ENCODE assay signal across 17 cellular contexts in the genomic region with DNA sequence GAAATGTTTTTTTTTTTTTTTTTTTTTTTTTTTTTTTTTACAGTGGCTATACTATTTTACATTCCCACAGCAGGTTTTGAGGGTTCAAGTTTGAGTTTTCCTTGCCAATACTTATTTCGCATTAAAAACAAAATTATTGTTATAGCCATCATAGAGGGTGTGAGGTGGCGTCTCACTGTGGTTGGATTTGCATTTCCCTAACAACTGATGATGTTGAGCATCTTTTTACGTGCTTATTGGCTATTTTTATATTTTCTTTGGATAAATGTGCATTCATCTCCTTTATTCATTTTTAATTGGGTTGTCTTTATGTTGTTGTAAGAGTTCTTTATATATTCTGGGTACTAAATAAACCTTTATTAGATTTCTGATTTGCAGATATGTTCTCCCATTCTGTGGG. TPM values are rescaled to one million over a fixed set of nuclear protein-coding genes. Genes with fewer than 3 reads are reported as not detected.
DNase-seq lines count a peak whose midpoint lies in the region; ATAC-seq, FAIRE-seq and TF ChIP-seq lines count a peak whose summit lies in the region.
"Had no signal": no experiment of that assay in that cellular context is flagged by ENCODE, and none has a peak within 500 bp of the region (broad histone marks: within the 10 kb centered on the region; RNA-seq: fewer than 3 reads in every experiment).

No MANE protein-coding gene starts in this region.

- H4K20me1 ChIP-seq in H1 (replicated peaks in 1 of 2; ENCODE audit: control insufficient read depth in 1 of 2, insufficient read depth in 2 of 2, low read length in 2 of 2) = no peaks in the 10 kb centered on the region

- H4K5ac ChIP-seq in H1 (ENCODE audit: insufficient read length, low read depth, low read length) = no peak overlapping the region

- CTCF ChIA-PET in A549 (lab: Yijun Ruan, JAX) (interaction anchor here (0.5 to 1.0 kb wide), 4 partner anchors 54 to 661 kb away, joined by 3 to 4 read pairs (median 3); no protein-coding TSS in a partner anchor), H1 (lab: Charles Lee; ENCODE audit: partially characterized antibody) (no interaction called here)

- H2AK5ac ChIP-seq in H1 (ENCODE audit: low read depth, low read length) = no peak overlapping the region

- H2BK5ac ChIP-seq in H1 (ENCODE audit: low read depth, low read length) = no peak overlapping the region

- H2BK20ac ChIP-seq in H1 (ENCODE audit: low read length) = no peak overlapping the region

- H3K4me2 ChIP-seq in A549 = no peak overlapping the region
- H3K4me2 ChIP-seq in H1 (ENCODE audit: insufficient read depth in 1 of 2, low read depth in 2 of 2, low read length in 2 of 2) = no peak overlapping the region

- H3K36me3 ChIP-seq in adipocyte (ENCODE audit: control insufficient read depth, insufficient read depth, low read length, severe bottlenecking) (no peaks in the 10 kb centered on the region), H1 (ENCODE audit: control insufficient read depth in 2 of 4, insufficient read depth in 4 of 4, low read length in 3 of 4) (no peaks in the 10 kb centered on the region)
- H3K36me3 ChIP-seq: HAP-1 had no signal

- no peak for ATAC-seq in A549

- H4K8ac ChIP-seq in H1 (ENCODE audit: extremely low read depth, insufficient read depth, low read length) = no peak overlapping the region

- no peak overlapping the region for H3K56ac ChIP-seq in H1 (replicated peaks; ENCODE audit: insufficient read length, low read depth, low read length)

- no peak overlapping the region for H3K23ac ChIP-seq in H1 (ENCODE audit: insufficient read length)

- TF ChIP-seq POLR2A in A549 (IDR thresholded peaks at IDR 0.05; ENCODE audit: low read length) (no peak), H1 (IDR thresholded peaks at IDR 0.05; ENCODE audit: control extremely low read depth in 1 of 2, low read depth in 2 of 2, low read length in 2 of 2) (no peak), GM12892 (IDR thresholded peaks at IDR 0.05; ENCODE audit: low read depth, low read length) (no peak)

- H3K79me1 ChIP-seq in H1 (ENCODE audit: low read depth, low read length) = no peaks in the 10 kb centered on the region

- WGBS in A549 (ENCODE audit: missing lambda C conversion rate) = 70% methylated on average over 3 of the region's 3 CpGs
- WGBS in H1 (ENCODE audit: extremely low coverage in 1 of 2, insufficient coverage in 1 of 2, insufficient read length in 1 of 2, insufficient replicate concordance in 2 of 2, low coverage in 1 of 2, low lambda C conversion rate in 2 of 2, missing lambda C conversion rate in 1 of 2), 2 experiments = 82% methylated on average over 3 of the region's 3 CpGs; no CpG with 5 or more reads in 1 of the 2 experiments

- no peak overlapping the region for H3K27ac ChIP-seq in A549
- H3K27ac ChIP-seq in H1 (ENCODE audit: low read depth, low read length) = no peak overlapping the region
- H3K27ac ChIP-seq: C4-2B had no signal

- H3K18ac ChIP-seq in H1 (ENCODE audit: extremely low read depth, low read length) = no peak overlapping the region

- H3K9ac ChIP-seq in adipocyte (ENCODE audit: low read length) = no peak overlapping the region
- H3K9ac ChIP-seq in H1 (replicated peaks in 1 of 4; ENCODE audit: extremely low read depth in 1 of 4, low read depth in 3 of 4, low read length in 3 of 4) = no peak overlapping the region

- H3K4me3 ChIP-seq in A549 (no peak overlapping the region), adipocyte (ENCODE audit: low read length) (no peak overlapping the region), H1 (ENCODE audit: extremely low read depth in 1 of 4, insufficient read depth in 2 of 4, low read depth in 3 of 4, low read length in 4 of 4) (no peak overlapping the region)
- H3K4me3 ChIP-seq: HAP-1 had no signal

- DNase-seq in A549 (ENCODE audit: low read depth in 1 of 2, low spot score in 1 of 2) (no peak), D721Med (ENCODE audit: insufficient read length, low spot score) (no peak), adipocyte (ENCODE audit: low read depth) (peak; percentile 37), H1 (ENCODE audit: low read depth in 1 of 2, low spot score in 2 of 2) (no peak), GM12892 (ENCODE audit: insufficient read length) (no peak), islet precursor cell (no peak), EL (no peak), NCI-H1417 treated with DMSO at 0.1 percent for 48 hours (lab: John Stamatoyannopoulos, UW) (no peak)
- DNase-seq: AML-193; Caco-2; CD4-positive, alpha-beta T cell; DMS53; DND-41; GDM1 had no signal

- no peaks in the 10 kb centered on the region for H3K79me2 ChIP-seq in H1 (ENCODE audit: control insufficient read depth in 1 of 2, insufficient read depth in 2 of 2, low read length in 2 of 2)

- H3K4me1 ChIP-seq in A549 (peaks cover 27% of the 10 kb centered on the region), adipocyte (ENCODE audit: control insufficient read depth, insufficient read depth, low read length) (peaks cover 8% of the 10 kb centered on the region), H1 (replicated peaks in 1 of 4; ENCODE audit: control insufficient read depth in 3 of 4, insufficient read depth in 4 of 4, low read length in 3 of 4) (no peaks in the 10 kb centered on the region)
- H3K4me1 ChIP-seq: Caco-2 had no signal

- no peak for TF ChIP-seq CTCF in A549 (IDR thresholded peaks at IDR 0.05)
- no peak for TF ChIP-seq CTCF in D721Med (IDR thresholded peaks at IDR 0.05; ENCODE audit: insufficient read depth, missing control alignments)
- TF ChIP-seq CTCF in H1 (IDR thresholded peaks at IDR 0.05; ENCODE audit: control extremely low read depth in 1 of 3, insufficient read depth in 1 of 3, low read depth in 1 of 3, low read length in 3 of 3) = no peak

- no peaks in the 10 kb centered on the region for H3K23me2 ChIP-seq in H1 (ENCODE audit: low read depth, low read length)

- H3K9me3 ChIP-seq in A549 (no peaks in the 10 kb centered on the region), adipocyte (ENCODE audit: control insufficient read depth, low read length) (no peaks in the 10 kb centered on the region), H1 (ENCODE audit: insufficient read depth in 2 of 2, low read depth in 1 of 2, low read length in 1 of 2) (no peaks in the 10 kb centered on the region)
- H3K9me3 ChIP-seq: Caco-2, HAP-1 had no signal

- no peak overlapping the region for H2BK15ac ChIP-seq in H1 (ENCODE audit: low read length)

- FAIRE-seq in A549 (lab: Jason Lieb, UNC) (no peak), D721Med (lab: Jason Lieb, UNC) (peak; percentile 60), H1 (lab: Jason Lieb, UNC) (no peak), GM12892 (lab: Jason Lieb, UNC) (no peak)
- FAIRE-seq: A204.1 had no signal

- H3K27me3 ChIP-seq in adipocyte (replicated peaks; ENCODE audit: control insufficient read depth, insufficient read depth, low read length) = peaks cover 4% of the 10 kb centered on the region
- no peaks in the 10 kb centered on the region; a peak in 2 of 7 replicates for H3K27me3 ChIP-seq in H1 (replicated peaks in 1 of 4; ENCODE audit: control insufficient read depth in 3 of 4, extremely low read depth in 1 of 4, insufficient read depth in 3 of 4, low read length in 3 of 4)

- no peak overlapping the region for H4K91ac ChIP-seq in H1 (replicated peaks; ENCODE audit: insufficient read length, low read length)

- POLR2A ChIA-PET in A549 (lab: Yijun Ruan, JAX) (no interaction called here), H1 (lab: Charles Lee; ENCODE audit: partially characterized antibody) (no interaction called here)

- TF ChIP-seq RAD21 in A549 (conservative IDR thresholded peaks at IDR 0.05 in 1 of 2, IDR thresholded peaks at IDR 0.05 in 1 of 2) = no peak
- no peak for TF ChIP-seq RAD21 in H1 (IDR thresholded peaks at IDR 0.05 in 1 of 2, conservative IDR thresholded peaks at IDR 0.05 in 1 of 2; ENCODE audit: low read depth in 2 of 2, low read length in 2 of 2)

- H2BK12ac ChIP-seq in H1 (ENCODE audit: low read depth, low read length) = no peak overlapping the region

- no peak overlapping the region for H3K14ac ChIP-seq in H1 (ENCODE audit: insufficient read length)

- TF ChIP-seq EP300 in A549 (IDR thresholded peaks at IDR 0.05) (no peak), H1 (IDR thresholded peaks at IDR 0.05; ENCODE audit: borderline replicate concordance in 1 of 2, low read depth in 2 of 2, low read length in 2 of 2) (no peak)

- H2BK120ac ChIP-seq in H1 (replicated peaks; ENCODE audit: low read depth, low read length) = no peak overlapping the region

- no peak overlapping the region for H2AFZ ChIP-seq in H1 (ENCODE audit: low read length)

- H3K4ac ChIP-seq in H1 (replicated peaks; ENCODE audit: insufficient read length, low read depth, low read length) = no peak overlapping the region

RNA-seq across cellular contexts. Expression of a gene that starts 18.9 kb away (rescaled TPM):
- 46.7 and 64.8 TPM in 2 replicates for polyA plus RNA-seq in A549 (2011; rRNA removed)
- 10.9 and 11.2 TPM in 2 replicates for polyA plus RNA-seq in A549 (2012; cell fraction: cytosol; rRNA removed)
- polyA plus RNA-seq in A549 (2012; cell fraction: nucleus; rRNA removed) = 2.2 and 5.1 TPM in 2 replicates
- polyA plus RNA-seq in A549 (2017; fragmentation: RNase III; extraction: RNeasy Plus Mini Kit Qiagen cat#74134 plus additional on column Dnase treatment) = 36.5 to 39.6 TPM (median 38.5 TPM) in 3 replicates
- 5.8 and 5.9 TPM in 2 replicates for polyA minus RNA-seq in A549 (2011; rRNA and poly(A)+ RNA removed)
- 40.9 and 43.0 TPM in 2 replicates for total RNA-seq in H1 (2021; fragmentation: NEBNext Ultra II Directional; extraction: Animal tissue kit (Norgen Biotek cat#: 25700))
- 6.8 and 13.0 TPM in 2 replicates for polyA plus RNA-seq in H1 (2011; rRNA removed)
- 19.4 TPM for polyA plus RNA-seq in H1 (2011; cell fraction: cytosol; rRNA removed)
- polyA plus RNA-seq in H1 (2011; cell fraction: nucleus; rRNA removed) = 2.9 TPM
- 13.5 to 35.1 TPM (median 17.8 TPM) in 4 replicates for polyA plus RNA-seq in H1 (2012, experiment 1 of 2)
- 2.8 TPM for polyA plus RNA-seq in H1 (2012, experiment 2 of 2)
- 53.3 TPM for polyA plus RNA-seq in H1 (2013, experiment 1 of 2)
- 48.0 TPM for polyA plus RNA-seq in H1 (2013, experiment 2 of 2)
- 5.2 and 7.4 TPM in 2 replicates for polyA minus RNA-seq in H1 (2011; rRNA and poly(A)+ RNA removed)
- polyA minus RNA-seq in H1 (2011; cell fraction: cytosol; rRNA and poly(A)+ RNA removed) = 7.0 TPM
- polyA minus RNA-seq in H1 (2011; cell fraction: nucleus; rRNA and poly(A)+ RNA removed) = 10.5 TPM
- 31.0 TPM for polyA plus RNA-seq in GM12892 (2012; ENCODE audit: missing spikeins)

RNA-seq across cellular contexts. Expression of a gene that starts 34.8 kb away (rescaled TPM):
- polyA plus RNA-seq in A549 (2011; rRNA removed) (122 and 147 TPM in 2 replicates), A549 (2017; fragmentation: RNase III; extraction: RNeasy Plus Mini Kit Qiagen cat#74134 plus additional on column Dnase treatment) (120 to 146 TPM (median 137 TPM) in 3 replicates), H1 (2011; rRNA removed) (24.4 and 34.2 TPM in 2 replicates)
- polyA plus RNA-seq in A549 (2012; cell fraction: cytosol; rRNA removed) = 38.4 and 45.0 TPM in 2 replicates
- polyA plus RNA-seq in A549 (2012; cell fraction: nucleus; rRNA removed) = 20.9 and 43.9 TPM in 2 replicates
- polyA minus RNA-seq in A549 (2011; rRNA and poly(A)+ RNA removed) = 82.2 and 83.3 TPM in 2 replicates
- total RNA-seq in H1 (2021; fragmentation: NEBNext Ultra II Directional; extraction: Animal tissue kit (Norgen Biotek cat#: 25700)) = 70.9 and 72.5 TPM in 2 replicates
- 29.9 TPM for polyA plus RNA-seq in H1 (2011; cell fraction: cytosol; rRNA removed)
- polyA plus RNA-seq in H1 (2011; cell fraction: nucleus; rRNA removed) = 11.1 TPM
- 44.0 to 60.3 TPM (median 46.9 TPM) in 4 replicates for polyA plus RNA-seq in H1 (2012, experiment 1 of 2)
- 7.7 TPM for polyA plus RNA-seq in H1 (2012, experiment 2 of 2)
- polyA plus RNA-seq in H1 (2013, experiment 1 of 2) = 42.1 TPM
- 48.5 TPM for polyA plus RNA-seq in H1 (2013, experiment 2 of 2)
- 46.5 and 60.2 TPM in 2 replicates for polyA minus RNA-seq in H1 (2011; rRNA and poly(A)+ RNA removed)
- 22.0 TPM for polyA minus RNA-seq in H1 (2011; cell fraction: cytosol; rRNA and poly(A)+ RNA removed)
- polyA minus RNA-seq in H1 (2011; cell fraction: nucleus; rRNA and poly(A)+ RNA removed) = 21.1 TPM
- polyA plus RNA-seq in GM12892 (2012; ENCODE audit: missing spikeins) = 38.1 TPM
